ENCODE assay signal across 14 cellular contexts in the genomic region with DNA sequence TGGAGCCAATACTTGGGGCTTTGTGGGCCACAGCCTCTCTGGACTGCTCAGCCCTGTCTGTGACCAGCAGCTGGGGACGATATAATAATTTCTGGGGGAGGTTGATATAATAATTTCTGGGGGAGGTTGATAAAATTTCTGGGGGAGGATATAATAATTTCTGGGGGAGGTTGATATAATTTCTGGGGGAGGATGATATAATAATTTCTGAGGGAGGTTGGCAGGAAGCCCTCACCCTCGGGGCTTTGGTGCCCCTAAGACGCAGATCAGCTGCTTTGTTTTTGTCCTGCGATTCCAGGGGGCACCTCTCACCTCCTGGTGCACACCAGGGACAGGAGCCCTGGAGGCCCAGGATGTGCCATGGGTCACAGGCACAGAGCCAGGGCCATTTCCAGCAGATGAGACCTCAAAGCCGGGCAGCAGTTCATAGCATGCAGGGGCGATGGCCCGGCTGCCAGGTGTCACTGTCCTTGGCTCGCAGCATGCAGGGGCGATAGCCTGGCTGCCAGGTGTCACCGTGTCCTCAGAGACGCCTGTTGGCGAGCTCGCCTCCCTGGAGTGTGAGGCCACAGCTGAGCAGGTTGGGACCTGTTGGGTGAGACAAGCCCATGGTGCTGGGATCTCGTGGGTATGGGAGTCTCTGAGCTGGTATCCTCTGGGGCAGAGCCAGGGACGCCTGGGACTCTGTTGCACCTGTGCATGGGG. TPM values are rescaled to one million over a fixed set of nuclear protein-coding genes. Genes with fewer than 3 reads are reported as not detected.
A peak's percentile ranks its signal among the peaks of the same experiment; 100 is the strongest.
DNase-seq lines count a peak whose midpoint lies in the region; ATAC-seq, FAIRE-seq and TF ChIP-seq lines count a peak whose summit lies in the region.
"Had no signal": no experiment of that assay in that cellular context is flagged by ENCODE, and none has a peak within 500 bp of the region (broad histone marks: within the 10 kb centered on the region; RNA-seq: fewer than 3 reads in every experiment).

No MANE protein-coding gene starts in this region.

- H3K18ac ChIP-seq in mesendoderm (ENCODE audit: low read length) = no peak overlapping the region

- intact Hi-C loops in left ventricle myocardium inferior (cut with micrococcal nuclease) = no loop called here
- intact Hi-C loops in cardiac septum (cut with DNase I) = no loop called here
- intact Hi-C loops in A673 (cut with micrococcal nuclease; ENCODE audit: unreplicated experiment) = no loop called here

- H2AK5ac ChIP-seq in mesendoderm (ENCODE audit: low read length) = no peak overlapping the region

- H3K23ac ChIP-seq in mesendoderm (ENCODE audit: low read length) = no peak overlapping the region

- dilution Hi-C loops in keratinocyte (cut with MboI; ENCODE audit: extremely low pct_ligation_motif_present, low sequenced_read_pairs) = no loop called here

- TF ChIP-seq POLR2A in upper lobe of left lung (IDR thresholded peaks at IDR 0.05) = no peak

- WGBS in upper lobe of left lung, 2 donors = 72 to 80% methylated on average over 5 to 15 of the region's 15 CpGs
- no CpG with 5 or more reads among the region's 15 CpGs for WGBS in mesendoderm (ENCODE audit: extremely low coverage, insufficient coverage, low lambda C conversion rate)

- H3K9me3 ChIP-seq in left ventricle myocardium inferior (replicated peaks) (no peaks in the 10 kb centered on the region), keratinocyte (ENCODE audit: control insufficient read depth, low read depth, low read length) (no peaks in the 10 kb centered on the region), upper lobe of left lung (no peaks in the 10 kb centered on the region), A673 (ENCODE audit: low read depth, low read length, poor library complexity, severe bottlenecking) (no peaks in the 10 kb centered on the region)

- no peak overlapping the region for H2BK5ac ChIP-seq in mesendoderm (ENCODE audit: low read length)

- peak; percentile 66 for FAIRE-seq in keratinocyte (lab: Jason Lieb, UNC)
- FAIRE-seq: GM19239 had no signal

- H3K56ac ChIP-seq in mesendoderm (ENCODE audit: low read length) = no peak overlapping the region

- DNase-seq in left ventricle myocardium inferior (no peak), cardiac septum (ENCODE audit: low spot score) (no peak), RPMI8226 (peak; percentile 82), keratinocyte (ENCODE audit: low read depth, low spot score) (no peak), upper lobe of left lung (peak; percentile 41 to 58), A673 (ENCODE audit: low spot score) (no peak), mesendoderm (no peak), amniotic stem cell (lab: John Stamatoyannopoulos, UW) (no peak)
- DNase-seq: activated CD4-positive, CD25-positive, alpha-beta regulatory T cell; activated T-cell treated with anti-CD3 and anti-CD28 coated beads for 4 hours; EL; stimulated activated CD4-positive, alpha-beta T cell treated with anti-CD3 and anti-CD28 coated beads, Interleukin-1b, Interleukin-23, amount 100 ng/mL, for 48 hours had no signal

- no peak overlapping the region for H3K4me3 ChIP-seq in left ventricle myocardium inferior
- no peak overlapping the region for H3K4me3 ChIP-seq in keratinocyte (ENCODE audit: control insufficient read depth in 2 of 3, extremely low read depth in 1 of 3, insufficient read depth in 2 of 3, low read depth in 1 of 3, low read length in 3 of 3)
- no peak overlapping the region for H3K4me3 ChIP-seq in upper lobe of left lung
- no peak overlapping the region for H3K4me3 ChIP-seq in A673 (ENCODE audit: low read depth, low read length, poor library complexity, severe bottlenecking)
- no peak overlapping the region for H3K4me3 ChIP-seq in mesendoderm (ENCODE audit: low read length)

- peak overlapping the region; percentile 23 for H3K9ac ChIP-seq in keratinocyte (ENCODE audit: control insufficient read depth, extremely low read depth, insufficient read depth, low read length)
- no peak overlapping the region for H3K9ac ChIP-seq in mesendoderm (ENCODE audit: low read length)
- H3K9ac ChIP-seq: parathyroid adenoma had no signal

- H4K20me1 ChIP-seq in keratinocyte (ENCODE audit: control insufficient read depth, extremely low read depth, insufficient read depth, low read length) = peaks cover 11% of the 10 kb centered on the region

- peaks cover 4% of the 10 kb centered on the region for H3K79me1 ChIP-seq in mesendoderm (ENCODE audit: low read length)

- H3K4ac ChIP-seq in mesendoderm (ENCODE audit: low read depth, low read length) = no peak overlapping the region

- H3K4me1 ChIP-seq in left ventricle myocardium inferior (peaks cover 96% of the 10 kb centered on the region), keratinocyte (ENCODE audit: control insufficient read depth, extremely low read depth, insufficient read depth, low read length) (peaks cover 27% of the 10 kb centered on the region), upper lobe of left lung (peaks cover 42 to 98% (median 73%) of the 10 kb centered on the region in 4 donors), A673 (ENCODE audit: insufficient read depth, low read length, poor library complexity, severe bottlenecking) (peaks cover 14% of the 10 kb centered on the region), mesendoderm (ENCODE audit: control insufficient read depth, low read depth, low read length) (peaks cover 7% of the 10 kb centered on the region)

- H2BK120ac ChIP-seq in mesendoderm (ENCODE audit: low read depth, low read length) = no peak overlapping the region

- peak overlapping the region; percentile 36 for H3K4me2 ChIP-seq in keratinocyte (ENCODE audit: control insufficient read depth, extremely low read depth, insufficient read depth, low read depth, low read length)
- H3K4me2 ChIP-seq in mesendoderm (ENCODE audit: low read length) = no peak overlapping the region

- no peak overlapping the region for H4K5ac ChIP-seq in mesendoderm (ENCODE audit: low read length)

- no peak overlapping the region for H4K8ac ChIP-seq in mesendoderm (ENCODE audit: low read depth, low read length)

- TF ChIP-seq CTCF in left ventricle myocardium inferior (IDR thresholded peaks at IDR 0.05; ENCODE audit: borderline replicate concordance) = no peak
- TF ChIP-seq CTCF in keratinocyte (optimal IDR thresholded peaks at IDR 0.05 in 1 of 3, IDR thresholded peaks at IDR 0.05 in 1 of 3, conservative IDR thresholded peaks at IDR 0.05 in 1 of 3; ENCODE audit: extremely low read depth in 1 of 3, insufficient read depth in 2 of 3, low read length in 3 of 3) = no peak
- no peak for TF ChIP-seq CTCF in upper lobe of left lung (IDR thresholded peaks at IDR 0.05)
- no peak for TF ChIP-seq CTCF in A673 (conservative IDR thresholded peaks at IDR 0.05; ENCODE audit: low read depth, low read length)

- POLR2A ChIA-PET in A673 (lab: Charles Lee; ENCODE audit: low non-redundant PET) = no interaction called here

- ATAC-seq in upper lobe of left lung (ENCODE audit: low FRiP score in 2 of 2) = no peak

- no peak overlapping the region for H2BK15ac ChIP-seq in mesendoderm (replicated peaks; ENCODE audit: low read depth)

- H2AFZ ChIP-seq in keratinocyte (ENCODE audit: control insufficient read depth, low read length) = no peak overlapping the region
- H2AFZ ChIP-seq: parathyroid adenoma had no signal

- no TSS peak for BruUV-seq in A673 (replicated peaks; lab: Mats Ljungman, UMichigan)

- peak overlapping the region; percentile 99 for H3K27ac ChIP-seq in left ventricle myocardium inferior (replicated peaks)
- H3K27ac ChIP-seq in keratinocyte (ENCODE audit: control insufficient read depth, insufficient read depth, low read length) = peak overlapping the region; percentile 22
- H3K27ac ChIP-seq in upper lobe of left lung = peak overlapping the region; percentile 58 to 95 (median 76)
- H3K27ac ChIP-seq in A673 (ENCODE audit: low read depth, low read length, poor library complexity, severe bottlenecking) = no peak overlapping the region
- H3K27ac ChIP-seq in mesendoderm (ENCODE audit: low read depth, low read length) = no peak overlapping the region
- H3K27ac ChIP-seq: parathyroid adenoma had no signal

- H3K9me1 ChIP-seq in keratinocyte (ENCODE audit: control insufficient read depth, extremely low read depth, insufficient read depth, low read length) = no peaks in the 10 kb centered on the region

- TF ChIP-seq EP300 in upper lobe of left lung (IDR thresholded peaks at IDR 0.05) = no peak

- H3K36me3 ChIP-seq in left ventricle myocardium inferior (peaks cover 31% of the 10 kb centered on the region), keratinocyte (ENCODE audit: control insufficient read depth in 2 of 2, extremely low read depth in 1 of 2, insufficient read depth in 2 of 2, low read length in 2 of 2) (peaks cover 13 to 24% of the 10 kb centered on the region in 2 experiments), upper lobe of left lung (peaks cover 4 to 33% (median 19%) of the 10 kb centered on the region in 4 donors), A673 (ENCODE audit: insufficient read depth, low read length, poor library complexity, severe bottlenecking) (peaks cover 12% of the 10 kb centered on the region), mesendoderm (ENCODE audit: control insufficient read depth, insufficient read depth, low read length) (peaks cover 1% of the 10 kb centered on the region)

- H3K27me3 ChIP-seq in left ventricle myocardium inferior (ENCODE audit: low read depth) (peaks cover 6% of the 10 kb centered on the region), keratinocyte (ENCODE audit: control insufficient read depth, extremely low read depth, insufficient read depth, low read length) (no peaks in the 10 kb centered on the region), upper lobe of left lung (no peaks in the 10 kb centered on the region), A673 (replicated peaks; ENCODE audit: insufficient read depth, low read depth, low read length, poor library complexity) (no peaks in the 10 kb centered on the region), mesendoderm (ENCODE audit: insufficient read depth, low read length, poor library complexity) (no peaks in the 10 kb centered on the region)

- peaks cover 7% of the 10 kb centered on the region for H3K79me2 ChIP-seq in keratinocyte (ENCODE audit: control insufficient read depth, insufficient read depth, low read length)
- no peaks in the 10 kb centered on the region for H3K79me2 ChIP-seq in mesendoderm (ENCODE audit: control insufficient read depth, insufficient read depth, low read length)
- H3K79me2 ChIP-seq: parathyroid adenoma had no signal

- CTCF ChIA-PET in A673 (lab: Charles Lee) = interaction anchor here (0.6 kb wide), 1 partner anchor 382 kb away, joined by 3 read pairs; no protein-coding TSS in a partner anchor

RNA-seq across cellular contexts. Expression of a gene that starts 3.8 kb away (rescaled TPM):
- 16.3 TPM for total RNA-seq in left ventricle myocardium inferior
- total RNA-seq in cardiac septum = 13.9 TPM
- 5.8 to 9.8 TPM (median 7.8 TPM) in 3 replicates for polyA plus RNA-seq in keratinocyte
- polyA plus RNA-seq in keratinocyte (2011; ENCODE audit: low read depth) = 1.6 TPM
- polyA plus RNA-seq in keratinocyte (2011; cell fraction: cytosol; rRNA removed) = 3.7 and 9.2 TPM in 2 replicates
- polyA plus RNA-seq in keratinocyte (2011; cell fraction: nucleus; rRNA removed) = 10.6 and 18.7 TPM in 2 replicates
- polyA plus RNA-seq in keratinocyte (2012; ENCODE audit: low replicate concordance) = 7.0 and 11.9 TPM in 2 replicates
- polyA minus RNA-seq in keratinocyte = 5.8 to 11.4 TPM (median 7.4 TPM) in 3 replicates
- polyA minus RNA-seq in keratinocyte (2011; cell fraction: cytosol; rRNA and poly(A)+ RNA removed) = 36.6 TPM
- 25.4 and 32.9 TPM in 2 replicates for polyA minus RNA-seq in keratinocyte (2011; cell fraction: nucleus; rRNA and poly(A)+ RNA removed)
- 10 to 100 TPM; 31.5 to 62.6 (median 39.2) TPM for total RNA-seq in upper lobe of left lung
- total RNA-seq in A673 (2021) = 0.82 and 1.4 TPM in 2 replicates
- 4.1 TPM for polyA plus RNA-seq in mesendoderm (2013, experiment 1 of 2)
- 4.0 TPM for polyA plus RNA-seq in mesendoderm (2013, experiment 2 of 2)

RNA-seq across cellular contexts. Expression of a gene that starts 18.6 kb away (rescaled TPM):
- total RNA-seq in left ventricle myocardium inferior (35.2 TPM), cardiac septum (37.2 TPM), upper lobe of left lung (10 to 100 TPM; 31.8 to 55.6 (median 49.8) TPM), A673 (2021) (72.6 and 78.1 TPM in 2 replicates)
- polyA plus RNA-seq in keratinocyte = 25.1 to 40.2 TPM (median 35.0 TPM) in 3 replicates
- polyA plus RNA-seq in keratinocyte (2011; ENCODE audit: low read depth) = 11.6 TPM
- polyA plus RNA-seq in keratinocyte (2011; cell fraction: cytosol; rRNA removed) = 29.8 and 55.0 TPM in 2 replicates
- 36.6 and 50.0 TPM in 2 replicates for polyA plus RNA-seq in keratinocyte (2011; cell fraction: nucleus; rRNA removed)
- 40.6 and 53.2 TPM in 2 replicates for polyA plus RNA-seq in keratinocyte (2012; ENCODE audit: low replicate concordance)
- polyA minus RNA-seq in keratinocyte = 35.7 to 44.2 TPM (median 43.6 TPM) in 3 replicates
- 75.4 TPM for polyA minus RNA-seq in keratinocyte (2011; cell fraction: cytosol; rRNA and poly(A)+ RNA removed)
- 33.1 and 37.6 TPM in 2 replicates for polyA minus RNA-seq in keratinocyte (2011; cell fraction: nucleus; rRNA and poly(A)+ RNA removed)
- polyA plus RNA-seq in mesendoderm (2013, experiment 1 of 2) = 39.7 TPM
- 39.7 TPM for polyA plus RNA-seq in mesendoderm (2013, experiment 2 of 2)

RNA-seq across cellular contexts. Expression of a gene that starts 22.7 kb away (rescaled TPM):
- total RNA-seq in left ventricle myocardium inferior = 0.58 TPM
- not detected for total RNA-seq in cardiac septum
- polyA plus RNA-seq in keratinocyte = not detected in 3 replicates
- not detected for polyA plus RNA-seq in keratinocyte (2011; ENCODE audit: low read depth)
- not detected in 2 replicates for polyA plus RNA-seq in keratinocyte (2011; cell fraction: cytosol; rRNA removed)
- not detected in 2 replicates for polyA plus RNA-seq in keratinocyte (2011; cell fraction: nucleus; rRNA removed)
- not detected in 2 replicates for polyA plus RNA-seq in keratinocyte (2012; ENCODE audit: low replicate concordance)
- polyA minus RNA-seq in keratinocyte = not detected in 3 replicates
- not detected for polyA minus RNA-seq in keratinocyte (2011; cell fraction: cytosol; rRNA and poly(A)+ RNA removed)
- polyA minus RNA-seq in keratinocyte (2011; cell fraction: nucleus; rRNA and poly(A)+ RNA removed) = not detected in 2 replicates
- under 1 TPM in 1 of 6 donors, not detected in 5; 0.23 TPM for total RNA-seq in upper lobe of left lung
- total RNA-seq in A673 (2021) = 0.35 TPM in 1 of 2 replicates, not detected in the other
- 0.14 TPM for polyA plus RNA-seq in mesendoderm (2013, experiment 1 of 2)
- 0.15 TPM for polyA plus RNA-seq in mesendoderm (2013, experiment 2 of 2)

RNA-seq across cellular contexts. Expression of a gene that starts 28.3 kb away (rescaled TPM):
- total RNA-seq in left ventricle myocardium inferior (5.1 TPM), cardiac septum (11.7 TPM), upper lobe of left lung (10 to 100 TPM in 3 of 6 donors, 1 to 10 TPM in 3; 3.1 to 26.9 (median 9.5) TPM), A673 (2021) (7.4 and 8.9 TPM in 2 replicates)
- 0.43 to 2.4 TPM (median 2.2 TPM) in 3 replicates for polyA plus RNA-seq in keratinocyte
- 1.5 TPM for polyA plus RNA-seq in keratinocyte (2011; ENCODE audit: low read depth)
- 0.95 and 2.5 TPM in 2 replicates for polyA plus RNA-seq in keratinocyte (2011; cell fraction: cytosol; rRNA removed)
- 11.2 and 13.2 TPM in 2 replicates for polyA plus RNA-seq in keratinocyte (2011; cell fraction: nucleus; rRNA removed)
- polyA plus RNA-seq in keratinocyte (2012; ENCODE audit: low replicate concordance) = 0.61 and 10.6 TPM in 2 replicates
- 0.73 to 0.83 TPM in 2 of 3 replicates, not detected in the other for polyA minus RNA-seq in keratinocyte
- polyA minus RNA-seq in keratinocyte (2011; cell fraction: cytosol; rRNA and poly(A)+ RNA removed) = 2.9 TPM
- polyA minus RNA-seq in keratinocyte (2011; cell fraction: nucleus; rRNA and poly(A)+ RNA removed) = 10.5 and 14.6 TPM in 2 replicates
- polyA plus RNA-seq in mesendoderm (2013, experiment 1 of 2) = 4.0 TPM
- polyA plus RNA-seq in mesendoderm (2013, experiment 2 of 2) = 4.5 TPM

RNA-seq across cellular contexts. Expression of a gene that starts 32.7 kb away (rescaled TPM):
- total RNA-seq in left ventricle myocardium inferior (463 TPM), cardiac septum (304 TPM), upper lobe of left lung (100 to 1,000 TPM; 120 to 539 (median 227) TPM), A673 (2021) (645 and 714 TPM in 2 replicates)
- 390 to 693 TPM (median 440 TPM) in 3 replicates for polyA plus RNA-seq in keratinocyte
- polyA plus RNA-seq in keratinocyte (2011; ENCODE audit: low read depth) = 64.2 TPM
- polyA plus RNA-seq in keratinocyte (2011; cell fraction: cytosol; rRNA removed) = 328 and 496 TPM in 2 replicates
- 336 and 469 TPM in 2 replicates for polyA plus RNA-seq in keratinocyte (2011; cell fraction: nucleus; rRNA removed)
- 276 and 744 TPM in 2 replicates for polyA plus RNA-seq in keratinocyte (2012; ENCODE audit: low replicate concordance)
- polyA minus RNA-seq in keratinocyte = 387 to 836 TPM (median 396 TPM) in 3 replicates
- 512 TPM for polyA minus RNA-seq in keratinocyte (2011; cell fraction: cytosol; rRNA and poly(A)+ RNA removed)
- polyA minus RNA-seq in keratinocyte (2011; cell fraction: nucleus; rRNA and poly(A)+ RNA removed) = 252 and 259 TPM in 2 replicates
- polyA plus RNA-seq in mesendoderm (2013, experiment 1 of 2) = 288 TPM
- 285 TPM for polyA plus RNA-seq in mesendoderm (2013, experiment 2 of 2)

Comparison
In these comparisons a context has a peak if more than half of its experiments do, and no peak if none do; other contexts are left out.
1. DNase-seq: peak in RPMI8226 (single experiment) and upper lobe of left lung (2 of 2); none in left ventricle myocardium inferior (single experiment), cardiac septum (single experiment), keratinocyte (single experiment), A673 (single experiment), mesendoderm (single experiment) and amniotic stem cell (single experiment).
2. H3K27ac ChIP-seq: peak in left ventricle myocardium inferior (single experiment), keratinocyte (single experiment) and upper lobe of left lung (4 of 4); none in A673 (single experiment) and mesendoderm (single experiment).